ENCODE assay signal across 1 cellular context in the genomic region with DNA sequence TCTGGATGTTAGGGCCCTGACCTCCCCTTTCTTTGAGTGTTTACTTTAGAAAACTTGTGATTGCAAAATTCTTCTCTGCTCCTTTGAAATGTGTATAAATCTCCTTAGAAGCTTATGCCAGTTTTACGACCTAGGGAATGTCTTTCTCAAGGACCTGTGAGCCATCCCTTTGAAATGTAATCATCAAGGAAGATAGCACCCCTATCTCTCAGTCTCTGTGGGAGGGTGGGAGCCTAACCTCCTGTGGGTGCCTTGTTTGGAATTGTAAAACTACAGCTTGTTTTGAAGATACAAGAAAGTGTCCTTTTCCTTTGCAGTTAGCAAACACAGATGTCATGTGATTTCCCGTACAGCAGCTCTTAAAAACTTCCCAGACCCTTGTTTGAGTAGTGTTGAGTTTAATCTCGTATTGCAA.
TF ChIP-seq lines count a peak whose summit lies in the region.

No MANE protein-coding gene starts in this region.

TF ChIP-seq in K562, 482 proteins besides CTCF, POLR2A, EP300 and RAD21 (continued from another document):
- TF ChIP-seq, protein P1, sequence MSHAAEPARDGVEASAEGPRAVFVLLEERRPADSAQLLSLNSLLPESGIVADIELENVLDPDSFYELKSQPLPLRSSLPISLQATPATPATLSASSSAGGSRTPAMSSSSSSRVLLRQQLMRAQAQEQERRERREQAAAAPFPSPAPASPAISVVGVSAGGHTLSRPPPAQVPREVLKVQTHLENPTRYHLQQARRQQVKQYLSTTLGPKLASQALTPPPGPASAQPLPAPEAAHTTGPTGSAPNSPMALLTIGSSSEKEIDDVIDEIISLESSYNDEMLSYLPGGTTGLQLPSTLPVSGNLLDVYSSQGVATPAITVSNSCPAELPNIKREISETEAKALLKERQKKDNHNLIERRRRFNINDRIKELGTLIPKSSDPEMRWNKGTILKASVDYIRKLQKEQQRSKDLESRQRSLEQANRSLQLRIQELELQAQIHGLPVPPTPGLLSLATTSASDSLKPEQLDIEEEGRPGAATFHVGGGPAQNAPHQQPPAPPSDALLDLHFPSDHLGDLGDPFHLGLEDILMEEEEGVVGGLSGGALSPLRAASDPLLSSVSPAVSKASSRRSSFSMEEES (CRISPR knock-in tag; IDR thresholded peaks at IDR 0.05), result peak; percentile 66
- TF ChIP-seq, protein P2, sequence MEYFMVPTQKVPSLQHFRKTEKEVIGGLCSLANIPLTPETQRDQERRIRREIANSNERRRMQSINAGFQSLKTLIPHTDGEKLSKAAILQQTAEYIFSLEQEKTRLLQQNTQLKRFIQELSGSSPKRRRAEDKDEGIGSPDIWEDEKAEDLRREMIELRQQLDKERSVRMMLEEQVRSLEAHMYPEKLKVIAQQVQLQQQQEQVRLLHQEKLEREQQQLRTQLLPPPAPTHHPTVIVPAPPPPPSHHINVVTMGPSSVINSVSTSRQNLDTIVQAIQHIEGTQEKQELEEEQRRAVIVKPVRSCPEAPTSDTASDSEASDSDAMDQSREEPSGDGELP (CRISPR knock-in tag; IDR thresholded peaks at IDR 0.05; ENCODE audit: borderline replicate concordance), result no peak
